33 cellular contexts compared by ENCODE assay signal in the genomic region with DNA sequence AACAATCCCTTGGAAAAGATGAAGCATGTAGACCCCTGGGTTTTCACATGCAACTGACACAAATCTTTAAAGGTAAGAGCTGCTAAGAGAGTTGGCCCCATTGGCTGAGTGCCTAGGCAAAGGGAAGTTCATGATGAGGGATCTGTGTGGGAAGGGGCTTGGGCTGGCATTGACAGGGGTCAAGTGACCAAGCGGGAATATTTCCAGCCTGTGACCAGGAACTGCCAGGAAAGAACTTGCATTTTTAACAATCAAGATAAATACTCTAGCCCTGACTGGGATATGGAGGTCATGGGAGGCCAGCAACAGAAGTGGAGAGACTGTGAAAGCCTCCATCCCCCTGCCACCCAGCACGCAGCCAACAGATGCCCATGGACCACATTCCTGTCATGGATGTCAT.
DNase-seq lines count a peak whose midpoint lies in the region; ATAC-seq and TF ChIP-seq lines count a peak whose summit lies in the region.
"Had no signal": no experiment of that assay in that cellular context is flagged by ENCODE, and none has a peak within 500 bp of the region (broad histone marks: within the 10 kb centered on the region; RNA-seq: fewer than 3 reads in every experiment).

No MANE protein-coding gene starts in this region.

- TF ChIP-seq CTCF in right atrium auricular region (IDR thresholded peaks at IDR 0.05): no peak
- TF ChIP-seq CTCF in heart right ventricle (IDR thresholded peaks at IDR 0.05): no peak
- no peak for TF ChIP-seq CTCF in osteocyte (IDR thresholded peaks at IDR 0.05)

- H3K36me3 Mint-ChIP-seq in osteocyte (ENCODE audit: unreplicated experiment): no peaks in the 10 kb centered on the region
- no peaks in the 10 kb centered on the region for H3K36me3 Mint-ChIP-seq in activated naive CD8-positive, alpha-beta T cell treated with anti-CD3 and anti-CD28 coated beads, Interleukin-2, amount 50 U/mL, for 24 hours (ENCODE audit: low read depth)
- H3K36me3 Mint-ChIP-seq: CD14-positive monocyte; CD4-positive, alpha-beta memory T cell; CD4-positive, CD25-positive, alpha-beta regulatory T cell; CD8-positive, alpha-beta memory T cell; CD8-positive, alpha-beta T cell had no signal

- H3K9me3 Mint-ChIP-seq in osteocyte (ENCODE audit: unreplicated experiment): peaks cover 5% of the 10 kb centered on the region
- peaks cover 22% of the 10 kb centered on the region for H3K9me3 Mint-ChIP-seq in activated naive CD8-positive, alpha-beta T cell treated with anti-CD3 and anti-CD28 coated beads, Interleukin-2, amount 50 U/mL, for 24 hours

- H3K27ac Mint-ChIP-seq in osteocyte (ENCODE audit: unreplicated experiment): no peak overlapping the region
- H3K27ac Mint-ChIP-seq in activated naive CD8-positive, alpha-beta T cell treated with anti-CD3 and anti-CD28 coated beads, Interleukin-2, amount 50 U/mL, for 24 hours: no peak overlapping the region
- H3K27ac Mint-ChIP-seq: B cell; CD14-positive monocyte; CD4-positive, alpha-beta memory T cell; CD4-positive, alpha-beta T cell; CD4-positive, CD25-positive, alpha-beta regulatory T cell; CD8-positive, alpha-beta memory T cell; CD8-positive, alpha-beta T cell had no signal

- intact Hi-C loops in heart right ventricle (cut with DNase I): no loop called here

- H3K4me1 Mint-ChIP-seq in osteocyte (ENCODE audit: unreplicated experiment): no peaks in the 10 kb centered on the region
- H3K4me1 Mint-ChIP-seq in activated naive CD8-positive, alpha-beta T cell treated with anti-CD3 and anti-CD28 coated beads, Interleukin-2, amount 50 U/mL, for 24 hours: no peaks in the 10 kb centered on the region
- H3K4me1 Mint-ChIP-seq: B cell; CD14-positive monocyte; CD4-positive, alpha-beta memory T cell; CD4-positive, CD25-positive, alpha-beta regulatory T cell; CD8-positive, alpha-beta memory T cell had no signal

- 78 to 82% methylated on average over 2 of the region's 2 CpGs for WGBS in heart right ventricle, 2 donors

- no peak overlapping the region for H3K4me3 Mint-ChIP-seq in osteocyte (ENCODE audit: unreplicated experiment)
- no peak overlapping the region for H3K4me3 Mint-ChIP-seq in activated naive CD8-positive, alpha-beta T cell treated with anti-CD3 and anti-CD28 coated beads, Interleukin-2, amount 50 U/mL, for 24 hours
- H3K4me3 Mint-ChIP-seq: B cell; CD14-positive monocyte; CD4-positive, alpha-beta memory T cell; CD4-positive, alpha-beta T cell; CD4-positive, CD25-positive, alpha-beta regulatory T cell; CD8-positive, alpha-beta memory T cell; CD8-positive, alpha-beta T cell had no signal

- H3K4me3 ChIP-seq in right atrium auricular region: no peak overlapping the region
- H3K4me3 ChIP-seq in heart right ventricle: no peak overlapping the region
- H3K4me3 ChIP-seq: A549; BLaER1; BLaER1 treated with 17β-estradiol and CSF1 and Interleukin-3, amounts not matched to agents 10 nM and 100 nM had no signal

- DNase-seq in right atrium auricular region (ENCODE audit: low spot score) (peak; percentile 13), heart right ventricle (no peak), osteocyte (ENCODE audit: extremely low spot score, unreplicated experiment) (peak; percentile 57), NCI-H524 treated with DMSO at 0.1 percent for 48 hours (lab: John Stamatoyannopoulos, UW) (no peak)
- DNase-seq in activated naive CD8-positive, alpha-beta T cell treated with anti-CD3 and anti-CD28 coated beads, Interleukin-2, amount 50 U/mL, for 24 hours: no peak
- DNase-seq: 8988T; ACHN; AML-193; BE2C; C1 segment of cervical spinal cord; Caco-2; Calu3; CD4-positive, alpha-beta memory T cell; CD4-positive, alpha-beta T cell; CD4-positive, CD25-positive, alpha-beta regulatory T cell; CD8-positive, alpha-beta memory T cell; CD8-positive, alpha-beta T cell; COR-L47; DMS 273 treated with DMSO at 0.1 percent for 48 hours; DMS153; DMS53; DMS79; DMS79 treated with DMSO at 0.1 percent for 48 hours; DND-41; EL had no signal

- H3K27me3 Mint-ChIP-seq in osteocyte (ENCODE audit: unreplicated experiment): no peaks in the 10 kb centered on the region
- H3K27me3 Mint-ChIP-seq in activated naive CD8-positive, alpha-beta T cell treated with anti-CD3 and anti-CD28 coated beads, Interleukin-2, amount 50 U/mL, for 24 hours: peaks cover 3% of the 10 kb centered on the region
- H3K27me3 Mint-ChIP-seq: B cell; CD4-positive, CD25-positive, alpha-beta regulatory T cell had no signal

- no peaks in the 10 kb centered on the region for H3K27me3 ChIP-seq in right atrium auricular region
- H3K27me3 ChIP-seq in heart right ventricle: peaks cover 0 to 2% (median 0%) of the 10 kb centered on the region in 7 donors
- H3K27me3 ChIP-seq: BE2C; BLaER1; BLaER1 treated with 17β-estradiol and CSF1 and Interleukin-3, amounts not matched to agents 10 nM and 100 nM had no signal

- ATAC-seq in heart right ventricle: no peak
- no peak for ATAC-seq in activated naive CD8-positive, alpha-beta T cell treated with anti-CD3 and anti-CD28 coated beads, Interleukin-2, amount 50 U/mL, for 24 hours
- ATAC-seq: A549; CD8-positive, alpha-beta T cell had no signal

- H3K27ac ChIP-seq in right atrium auricular region: no peak overlapping the region
- no peak overlapping the region for H3K27ac ChIP-seq in heart right ventricle
- H3K27ac ChIP-seq in temporal lobe (ENCODE audit: low read depth, low read length): peak overlapping the region; percentile 56
- H3K27ac ChIP-seq: 22Rv1; A549; BLaER1; BLaER1 treated with 17β-estradiol and CSF1 and Interleukin-3, amounts not matched to agents 10 nM and 100 nM; C4-2B had no signal

- H3K36me3 ChIP-seq in right atrium auricular region (no peaks in the 10 kb centered on the region), heart right ventricle (no peaks in the 10 kb centered on the region)
- H3K36me3 ChIP-seq: BE2C; BLaER1; BLaER1 treated with 17β-estradiol and CSF1 and Interleukin-3, amounts not matched to agents 10 nM and 100 nM had no signal

- H3K9me3 ChIP-seq in right atrium auricular region: no peaks in the 10 kb centered on the region
- H3K9me3 ChIP-seq in heart right ventricle: peaks cover 0 to 22% (median 0%) of the 10 kb centered on the region in 11 donors
- H3K9me3 ChIP-seq: A549, BE2C, Caco-2 had no signal

- H3K4me1 ChIP-seq in right atrium auricular region (no peaks in the 10 kb centered on the region), heart right ventricle (no peaks in the 10 kb centered on the region)
- H3K4me1 ChIP-seq: A549; BE2C; BLaER1; BLaER1 treated with 17β-estradiol and CSF1 and Interleukin-3, amounts not matched to agents 10 nM and 100 nM; Caco-2 had no signal

Comparison
In these comparisons a context has a peak if more than half of its experiments do, and no peak if none do; other contexts are left out.
1. DNase-seq: peak in right atrium auricular region (single experiment) and osteocyte (single experiment); none in heart right ventricle (0 of 2), activated naive CD8-positive, alpha-beta T cell treated with anti-CD3 and anti-CD28 coated beads, Interleukin-2, amount 50 U/mL, for 24 hours (single experiment) and NCI-H524 treated with DMSO at 0.1 percent for 48 hours (single experiment).